ENCODE assay signal across 15 cellular contexts in the genomic region with DNA sequence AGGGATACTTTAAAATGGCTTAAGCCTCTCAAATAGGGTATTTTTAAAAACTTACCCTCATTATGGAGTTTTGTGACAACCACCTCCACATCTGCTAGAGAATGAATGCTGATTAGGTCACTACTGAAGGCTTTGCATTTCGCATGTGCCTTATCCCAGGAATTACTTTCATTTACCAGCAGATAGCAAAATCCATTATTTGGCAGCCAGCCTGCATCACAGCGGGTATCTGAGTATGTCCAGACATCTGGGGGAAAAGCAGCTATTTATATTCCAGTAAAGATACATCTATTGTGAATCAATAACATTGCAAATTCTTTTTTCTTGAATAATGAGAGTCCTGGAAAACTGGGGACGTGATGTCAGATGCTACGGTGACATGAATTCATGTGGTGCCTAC.
"Had no signal": no experiment of that assay in that cellular context is flagged by ENCODE, and none has a peak within 500 bp of the region (broad histone marks: within the 10 kb centered on the region; RNA-seq: fewer than 3 reads in every experiment).

No MANE protein-coding gene starts in this region.

- H3K4me1 ChIP-seq: lower lobe of right lung, parathyroid adenoma, vagina had no signal

- H3K27me3 ChIP-seq: tibial artery, vagina had no signal

- H3K4me3 ChIP-seq: lower lobe of right lung, skin epidermis, tibial artery, vagina had no signal

- DNase-seq: activated B cell treated with CpG ODN at 0.5 μM for 24 hours; activated CD4-positive, alpha-beta T cell treated with anti-CD3 and anti-CD28 coated beads, Interleukin-2, amount 10 ng/mL, durations not matched to agents 7 days and 5 days; activated gamma-delta T cell; activated T-cell treated with anti-CD3 and anti-CD28 coated beads, Interleukin-2, amount 50 U/mL, for 24 hours; foreskin fibroblast; immature natural killer cell; left cardiac atrium; lower lobe of right lung; midbrain; naive B cell; tibial artery had no signal

- H3K36me3 ChIP-seq: vagina had no signal

- ATAC-seq: esophagus mucosa, left cardiac atrium, lower lobe of right lung had no signal

- H3K9me3 ChIP-seq: lower lobe of right lung, tibial artery, vagina had no signal

- H3K27ac ChIP-seq: lower lobe of right lung, parathyroid adenoma, skin epidermis, tibial artery, vagina had no signal
